ENCODE assay signal across 8 cellular contexts in the genomic region with DNA sequence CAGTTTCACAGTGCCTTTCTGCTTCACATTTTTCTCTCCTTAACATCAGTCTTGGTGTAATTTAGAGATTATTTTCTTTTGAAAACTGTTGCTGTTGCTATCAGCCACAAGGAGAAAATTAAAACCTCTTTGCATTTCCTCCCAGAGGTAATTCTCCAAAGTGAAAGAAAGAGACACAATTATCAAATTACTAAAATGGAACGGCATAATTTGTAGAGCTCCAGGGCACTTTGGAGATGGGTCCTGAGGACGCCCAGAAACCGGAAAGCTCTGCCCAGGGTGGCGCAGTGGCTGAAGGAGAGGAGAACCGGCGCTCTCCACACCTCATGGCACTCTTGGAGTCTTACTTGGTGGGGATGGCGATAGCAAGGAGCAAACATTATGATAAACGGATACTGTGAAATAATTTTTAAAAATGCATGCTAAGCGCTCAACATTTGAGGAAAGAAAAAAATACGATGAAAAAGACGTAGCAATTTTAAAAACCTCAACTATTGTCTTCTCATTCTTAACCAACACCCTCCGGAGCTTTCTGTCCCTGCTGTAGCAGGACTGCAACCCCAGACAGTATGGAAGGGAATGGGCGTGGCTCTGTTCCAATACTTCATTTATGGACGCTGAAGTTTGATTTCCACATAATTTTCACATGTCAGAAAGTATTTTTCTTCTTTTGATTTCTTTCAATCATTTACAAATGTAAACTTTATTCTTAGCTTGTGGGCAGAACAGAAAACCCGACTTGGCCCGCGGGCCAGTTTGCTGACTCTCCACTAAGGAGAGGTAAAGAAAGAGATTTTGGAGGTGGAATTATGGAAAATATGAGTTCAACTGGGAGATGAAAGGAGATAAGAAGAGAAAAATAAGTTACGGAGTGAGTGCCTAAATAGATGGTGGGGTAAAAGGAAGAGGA. TPM values are rescaled to one million over a fixed set of nuclear protein-coding genes. Genes with fewer than 3 reads are reported as not detected.
A peak's percentile ranks its signal among the peaks of the same experiment; 100 is the strongest.
DNase-seq lines count a peak whose midpoint lies in the region; ATAC-seq and TF ChIP-seq lines count a peak whose summit lies in the region.

No MANE protein-coding gene starts in this region.

- H3K9me3 ChIP-seq in suprapubic skin: no peaks in the 10 kb centered on the region

- no peak for TF ChIP-seq EP300 in suprapubic skin (IDR thresholded peaks at IDR 0.05)

- DNase-seq in GM12865 (ENCODE audit: low read depth) (no peak), NCI-H526 treated with DMSO at 0.1 percent for 48 hours (lab: John Stamatoyannopoulos, UW) (peak; percentile 67), astrocyte of the spinal cord (ENCODE audit: low read depth, low spot score) (peak; percentile 31), kidney tubule cell (ENCODE audit: low spot score) (peak; percentile 47), suprapubic skin (ENCODE audit: low spot score in 2 of 2) (no peak), germinal center (ENCODE audit: low spot score) (no peak), NCI-H1694 treated with DMSO at 0.1 percent for 48 hours (lab: John Stamatoyannopoulos, UW) (no peak)

- H3K4me3 ChIP-seq in GM12865 (ENCODE audit: low read depth, low read length) (peak overlapping the region; percentile 76), astrocyte of the spinal cord (ENCODE audit: low read depth, low read length) (peak overlapping the region; percentile 93), suprapubic skin (peak overlapping the region; percentile 76)

- peaks cover 44% of the 10 kb centered on the region for H3K4me1 ChIP-seq in suprapubic skin

- no peak for TF ChIP-seq POLR2A in suprapubic skin (IDR thresholded peaks at IDR 0.05)

- TF ChIP-seq CTCF in GM12865 (IDR thresholded peaks at IDR 0.05; ENCODE audit: insufficient read depth, low read depth, low read length, missing control alignments): no peak
- no peak for TF ChIP-seq CTCF in astrocyte of the spinal cord (IDR thresholded peaks at IDR 0.05; ENCODE audit: low read depth, low read length)
- no peak for TF ChIP-seq CTCF in suprapubic skin (IDR thresholded peaks at IDR 0.05)

- in situ Hi-C loops in astrocyte of the spinal cord (cut with HindIII; ENCODE audit: low sequenced_read_pairs): no loop called here

- peaks cover 33% of the 10 kb centered on the region for H3K36me3 ChIP-seq in suprapubic skin

- no peaks in the 10 kb centered on the region for H3K27me3 ChIP-seq in suprapubic skin

- ATAC-seq in GM19395 (IDR thresholded peaks at IDR 0.05; ENCODE audit: unreplicated experiment): no peak

- 2% methylated on average over 18 of the region's 18 CpGs for WGBS in suprapubic skin

- peak overlapping the region; percentile 96 for H3K27ac ChIP-seq in suprapubic skin

RNA-seq across cellular contexts. Expression of gene S100A11, which starts 1.1 kb away (rescaled TPM):
- 100 to 1,000 TPM; 431 to 722 (median 606) TPM for total RNA-seq in suprapubic skin

RNA-seq across cellular contexts. Expression of gene S100A10, which starts 42.0 kb away (rescaled TPM):
- 100 to 1,000 TPM; 109 to 247 (median 171) TPM for total RNA-seq in suprapubic skin

RNA-seq across cellular contexts. Expression of gene TCHHL1, which starts 53.2 kb away (rescaled TPM):
- 1 to 10 TPM in 3 of 4 donors, not detected in 1; 1.7 to 4.4 (median 3.3) TPM for total RNA-seq in suprapubic skin

Comparison
In these comparisons a context has a peak if more than half of its experiments do, and no peak if none do; other contexts are left out.
1. DNase-seq: peak in NCI-H526 treated with DMSO at 0.1 percent for 48 hours (single experiment), astrocyte of the spinal cord (single experiment) and kidney tubule cell (single experiment); none in GM12865 (single experiment), suprapubic skin (0 of 2), germinal center (single experiment) and NCI-H1694 treated with DMSO at 0.1 percent for 48 hours (single experiment).
2. Peak in every context shown above with its lines, with median percentiles within 50 percentile points of each other: H3K4me3 ChIP-seq.